11 cellular contexts compared by ENCODE assay signal in genomic region chr3:193563999-193564398, GRCh38. TPM values are rescaled to one million over a fixed set of nuclear protein-coding genes. Genes with fewer than 3 reads are reported as not detected.
A peak's percentile ranks its signal among the peaks of the same experiment; 100 is the strongest.
DNase-seq lines count a peak whose midpoint lies in the region; ATAC-seq and TF ChIP-seq lines count a peak whose summit lies in the region.
"Had no signal": no experiment of that assay in that cellular context is flagged by ENCODE, and none has a peak within 500 bp of the region (broad histone marks: within the 10 kb centered on the region; RNA-seq: fewer than 3 reads in every experiment).

No MANE protein-coding gene starts in this region.

- no peaks in the 10 kb centered on the region for H3K27me3 ChIP-seq in A673 (replicated peaks; ENCODE audit: insufficient read depth, low read depth, low read length, poor library complexity)
- H3K27me3 ChIP-seq in iPS DF 6.9 (ENCODE audit: control insufficient read depth, insufficient read depth, low read length), result no peaks in the 10 kb centered on the region

- H3K36me3 ChIP-seq in A673 (ENCODE audit: insufficient read depth, low read length, poor library complexity, severe bottlenecking) (no peaks in the 10 kb centered on the region), iPS DF 6.9 (ENCODE audit: control insufficient read depth, insufficient read depth, low read length) (no peaks in the 10 kb centered on the region)

- H3K36me3 Mint-ChIP-seq in mesothelial cell of epicardium, result no peaks in the 10 kb centered on the region
- H3K36me3 Mint-ChIP-seq: activated naive CD4-positive, alpha-beta T cell treated with anti-CD3 and anti-CD28 coated beads, Interleukin-2, amount 50 U/mL, for 72 hours; type B pancreatic cell had no signal

- WGBS in iPS DF 6.9 (ENCODE audit: insufficient coverage, insufficient read length), result no CpG with 5 or more reads among the region's 1 CpG

- no peaks in the 10 kb centered on the region for H3K4me1 ChIP-seq in A673 (ENCODE audit: insufficient read depth, low read length, poor library complexity, severe bottlenecking)
- H3K4me1 ChIP-seq in iPS DF 6.9 (ENCODE audit: control insufficient read depth, insufficient read depth, low read length), result no peaks in the 10 kb centered on the region

- CTCF ChIA-PET in A673 (lab: Charles Lee) (interaction anchor here (0.6 to 1.6 kb wide), 2 partner anchors 751 to 1076 kb away, joined by 6 to 7 read pairs; no protein-coding TSS in a partner anchor), RWPE1 (lab: Yijun Ruan, JAX) (no interaction called here)

- peak; percentile 47 for ATAC-seq in GM18498 (IDR thresholded peaks at IDR 0.05; ENCODE audit: unreplicated experiment)
- no peak for ATAC-seq in GM19395 (IDR thresholded peaks at IDR 0.05; ENCODE audit: unreplicated experiment)
- ATAC-seq: activated naive CD4-positive, alpha-beta T cell treated with anti-CD3 and anti-CD28 coated beads, Interleukin-2, amount 50 U/mL, for 72 hours had no signal

- H3K4me3 ChIP-seq in A673 (ENCODE audit: low read depth, low read length, poor library complexity, severe bottlenecking) (no peak overlapping the region), iPS DF 6.9 (ENCODE audit: low read length) (no peak overlapping the region)

- no peaks in the 10 kb centered on the region for H3K9me3 Mint-ChIP-seq in mesothelial cell of epicardium
- H3K9me3 Mint-ChIP-seq: activated naive CD4-positive, alpha-beta T cell treated with anti-CD3 and anti-CD28 coated beads, Interleukin-2, amount 50 U/mL, for 72 hours; type B pancreatic cell had no signal

- POLR2A ChIA-PET in A673 (lab: Charles Lee; ENCODE audit: low non-redundant PET) (no interaction called here), RWPE1 (lab: Yijun Ruan, JAX; ENCODE audit: low non-redundant PET) (no interaction called here)

- peaks cover 9% of the 10 kb centered on the region for H3K27me3 Mint-ChIP-seq in mesothelial cell of epicardium (ENCODE audit: low read depth)
- H3K27me3 Mint-ChIP-seq: type B pancreatic cell had no signal

- H3K4me1 Mint-ChIP-seq in mesothelial cell of epicardium, result no peaks in the 10 kb centered on the region

- TF ChIP-seq CTCF in A673 (conservative IDR thresholded peaks at IDR 0.05; ENCODE audit: low read depth, low read length) (peak; percentile 47), RWPE1 (conservative IDR thresholded peaks at IDR 0.05; ENCODE audit: low read depth) (no peak; the same call in 1 of the 2 replicates), mesothelial cell of epicardium (IDR thresholded peaks at IDR 0.05; ENCODE audit: unreplicated experiment) (no peak)

- DNase-seq in A673 (ENCODE audit: low spot score), result peak; percentile 23
- DNase-seq in RWPE1 (ENCODE audit: low spot score), result peak; percentile 9
- peak; percentile 7 for DNase-seq in iPS DF 6.9 (ENCODE audit: low read depth, low spot score)
- no peak for DNase-seq in NCI-H146 treated with DMSO at 0.1 percent for 48 hours (lab: John Stamatoyannopoulos, UW; ENCODE audit: unreplicated experiment)
- DNase-seq in SHP77 treated with DMSO at 0.1 percent for 48 hours (lab: John Stamatoyannopoulos, UW), result no peak
- no peak for DNase-seq in mesothelial cell of epicardium (ENCODE audit: low spot score in 2 of 2, unreplicated experiment in 2 of 2)
- DNase-seq: NCI-H2227 treated with DMSO at 0.1 percent for 48 hours had no signal

- H3K27ac ChIP-seq in A673 (ENCODE audit: low read depth, low read length, poor library complexity, severe bottlenecking) (no peak overlapping the region), RWPE1 (no peak overlapping the region), iPS DF 6.9 (ENCODE audit: low read length) (no peak overlapping the region)

- intact Hi-C loops in A673 (cut with micrococcal nuclease; ENCODE audit: unreplicated experiment), result loop anchor here (10.0 kb wide), 1 partner anchor 1099 kb away; no protein-coding TSS in a partner anchor

- H3K4me3 Mint-ChIP-seq in mesothelial cell of epicardium, result no peak overlapping the region
- H3K4me3 Mint-ChIP-seq: type B pancreatic cell had no signal

- BruUV-seq in A673 (replicated peaks; lab: Mats Ljungman, UMichigan), result no TSS peak

- no peak overlapping the region for H3K27ac Mint-ChIP-seq in mesothelial cell of epicardium
- H3K27ac Mint-ChIP-seq: activated naive CD4-positive, alpha-beta T cell treated with anti-CD3 and anti-CD28 coated beads, Interleukin-2, amount 50 U/mL, for 72 hours; type B pancreatic cell had no signal

- no peaks in the 10 kb centered on the region for H3K9me3 ChIP-seq in A673 (ENCODE audit: low read depth, low read length, poor library complexity, severe bottlenecking)
- H3K9me3 ChIP-seq in iPS DF 6.9 (ENCODE audit: control insufficient read depth, insufficient read depth, low read length), result no peaks in the 10 kb centered on the region

RNA-seq across cellular contexts. Expression of gene ATP13A4, which starts 9.3 kb away (rescaled TPM):
- total RNA-seq in A673 (2021) (not detected in 2 replicates), mesothelial cell of epicardium (1.9 to 2.0 TPM (median 2.0 TPM) in 3 replicates)

RNA-seq across cellular contexts. Expression of gene OPA1, which starts 29.0 kb away (rescaled TPM):
- total RNA-seq in A673 (2021), result 84.4 and 92.1 TPM in 2 replicates
- 53.4 to 60.1 TPM (median 58.7 TPM) in 3 replicates for total RNA-seq in mesothelial cell of epicardium

Comparison
In these comparisons a context has a peak if more than half of its experiments do, and no peak if none do; other contexts are left out.
1. DNase-seq: peak in A673 (single experiment), RWPE1 (single experiment) and iPS DF 6.9 (single experiment); none in NCI-H146 treated with DMSO at 0.1 percent for 48 hours (single experiment), SHP77 treated with DMSO at 0.1 percent for 48 hours (single experiment) and mesothelial cell of epicardium (0 of 2).